ENCODE assay signal across 7 cellular contexts in genomic region chr16:20470732-20471131, GRCh38. TPM values are rescaled to one million over a fixed set of nuclear protein-coding genes. Genes with fewer than 3 reads are reported as not detected.
"Had no signal": no experiment of that assay in that cellular context is flagged by ENCODE, and none has a peak within 500 bp of the region (broad histone marks: within the 10 kb centered on the region; RNA-seq: fewer than 3 reads in every experiment).

No MANE protein-coding gene starts in this region.

RNA-seq across cellular contexts. Expression of gene ACSM2A, which starts 19.4 kb away (rescaled TPM):
- total RNA-seq: GM23248, GM23338, H1, H4, H7, H9, HFFc6 had no signal
